Comparison of ENCODE assay signal across 12 cellular contexts in genomic region chr14:105305769-105306168, GRCh38.
"Had no signal": no experiment of that assay in that cellular context is flagged by ENCODE, and none has a peak within 500 bp of the region (broad histone marks: within the 10 kb centered on the region; RNA-seq: fewer than 3 reads in every experiment).

No MANE protein-coding gene starts in this region.

- DNase-seq: activated CD8-positive, alpha-beta memory T cell treated with anti-CD3 and anti-CD28 coated beads, Interleukin-2, amount 50 U/mL, for 4 hours; activated naive CD4-positive, alpha-beta T cell treated with anti-CD3 and anti-CD28 coated beads, Interleukin-2, amount 50 U/mL, for 16 hours; anterior cingulate cortex; esophagus squamous epithelium; foreskin fibroblast; naive B cell; psoas muscle; sigmoid colon; stimulated activated CD4-positive, alpha-beta T cell treated with anti-CD3 and anti-CD28 coated beads, Interleukin-2, amount 100 ng/mL, for 24 hours; stimulated activated naive CD4-positive, alpha-beta T cell treated with Interleukin-2 at 50 U/mL for 16 hours; testis; upper lobe of right lung had no signal

- H3K27me3 ChIP-seq: esophagus squamous epithelium, sigmoid colon, testis, upper lobe of right lung had no signal

- H3K36me3 Mint-ChIP-seq: naive B cell had no signal

- H3K4me1 ChIP-seq: testis had no signal

- H3K9me3 ChIP-seq: esophagus squamous epithelium, psoas muscle, sigmoid colon, testis, upper lobe of right lung had no signal

- H3K27ac ChIP-seq: esophagus squamous epithelium, psoas muscle, sigmoid colon, testis, upper lobe of right lung had no signal

- H3K4me3 ChIP-seq: esophagus squamous epithelium, psoas muscle, sigmoid colon, testis, upper lobe of right lung had no signal

- H3K27me3 Mint-ChIP-seq: naive B cell had no signal

- H3K36me3 ChIP-seq: esophagus squamous epithelium, sigmoid colon, upper lobe of right lung had no signal

- ATAC-seq: psoas muscle, upper lobe of right lung had no signal
